In the genomic region with DNA sequence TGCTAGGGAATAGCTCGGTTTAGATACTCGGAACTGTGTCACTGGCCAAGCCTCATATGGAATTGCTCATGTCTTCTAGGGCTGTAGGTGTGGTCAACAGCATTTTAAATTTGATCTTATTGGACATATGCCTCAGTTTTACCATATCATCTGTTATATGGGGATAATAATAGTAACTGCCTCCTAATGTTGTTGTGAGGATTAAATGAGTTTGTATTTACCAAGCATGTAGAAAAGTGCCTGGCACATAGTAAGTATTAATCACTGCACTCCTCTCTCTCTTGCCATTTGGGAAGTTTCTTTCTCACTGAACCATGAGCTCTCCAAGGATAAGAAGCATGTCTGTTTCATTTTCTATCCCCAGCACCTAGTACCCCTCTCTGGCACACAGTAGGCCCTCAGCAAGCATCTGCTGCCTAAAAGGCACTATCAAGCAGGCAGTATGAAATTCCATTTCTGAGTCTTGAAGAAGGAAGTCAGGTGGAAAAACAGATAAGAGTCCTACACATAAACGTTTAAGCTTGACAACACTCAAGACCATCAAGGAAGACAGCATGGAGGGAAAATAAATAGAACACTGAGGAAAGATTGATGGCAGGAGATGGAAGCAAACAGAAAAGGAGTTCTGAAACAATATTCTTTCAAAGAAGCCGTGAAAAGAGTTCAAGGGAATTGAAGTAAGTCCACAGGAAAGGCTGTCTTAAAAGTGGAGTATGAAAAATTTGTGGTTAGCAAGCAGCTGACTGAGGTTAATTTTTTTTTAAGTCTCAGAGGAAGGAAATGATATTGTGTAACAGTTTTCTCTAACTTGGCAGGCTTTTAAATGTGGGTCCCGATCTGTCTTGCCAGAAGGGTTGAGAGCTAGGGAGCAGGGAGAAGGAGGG, we compare ENCODE assay signal across 1 cellular context.
A peak's percentile ranks its signal among the peaks of the same experiment; 100 is the strongest.
TF ChIP-seq lines count a peak whose summit lies in the region.

No MANE protein-coding gene starts in this region.

TF ChIP-seq in GM12878, 131 proteins besides CTCF, POLR2A, EP300 and RAD21 (continued from another document and continues in another):
- TF ChIP-seq EGR1 (IDR thresholded peaks at IDR 0.05; ENCODE audit: borderline replicate concordance in 1 of 2, low read depth in 2 of 2, low read length in 2 of 2): no peak
- TF ChIP-seq YY1 (IDR thresholded peaks at IDR 0.05; ENCODE audit: low read depth, low read length): no peak
- TF ChIP-seq BRCA1 (IDR thresholded peaks at IDR 0.05; ENCODE audit: low read depth, low read length): no peak
- no peak for TF ChIP-seq BCL3 (IDR thresholded peaks at IDR 0.05; ENCODE audit: borderline replicate concordance, insufficient read depth, low read depth, low read length, poor library complexity, severe bottlenecking)
- TF ChIP-seq CREB1 (IDR thresholded peaks at IDR 0.05; ENCODE audit: low read depth): no peak
- TF ChIP-seq CREM (IDR thresholded peaks at IDR 0.05; ENCODE audit: low read depth): peak; percentile 19; the same call in 1 of the 2 replicates
- peak; percentile 59; the same call in 1 of the 2 replicates for TF ChIP-seq NBN (IDR thresholded peaks at IDR 0.05)
- 0 out of 2 replicates have a peak, but pooled peaks have one; percentile 25 for TF ChIP-seq POLR2AphosphoS5 (IDR thresholded peaks at IDR 0.05; ENCODE audit: low read length)
- TF ChIP-seq ATF7 (IDR thresholded peaks at IDR 0.05; ENCODE audit: low read depth): peak; percentile 46
- TF ChIP-seq MXI1 (IDR thresholded peaks at IDR 0.05; ENCODE audit: low read depth, low read length): 0 out of 2 replicates have a peak, but pooled peaks have one; percentile 45
- TF ChIP-seq, protein P1, sequence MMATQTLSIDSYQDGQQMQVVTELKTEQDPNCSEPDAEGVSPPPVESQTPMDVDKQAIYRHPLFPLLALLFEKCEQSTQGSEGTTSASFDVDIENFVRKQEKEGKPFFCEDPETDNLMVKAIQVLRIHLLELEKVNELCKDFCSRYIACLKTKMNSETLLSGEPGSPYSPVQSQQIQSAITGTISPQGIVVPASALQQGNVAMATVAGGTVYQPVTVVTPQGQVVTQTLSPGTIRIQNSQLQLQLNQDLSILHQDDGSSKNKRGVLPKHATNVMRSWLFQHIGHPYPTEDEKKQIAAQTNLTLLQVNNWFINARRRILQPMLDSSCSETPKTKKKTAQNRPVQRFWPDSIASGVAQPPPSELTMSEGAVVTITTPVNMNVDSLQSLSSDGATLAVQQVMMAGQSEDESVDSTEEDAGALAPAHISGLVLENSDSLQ (IDR thresholded peaks at IDR 0.05): 0 out of 2 replicates have a peak, but pooled peaks have one; percentile 9
- 0 out of 2 replicates have a peak, but pooled peaks have one; percentile 35 for TF ChIP-seq RCOR1 (conservative IDR thresholded peaks at IDR 0.05; ENCODE audit: low read depth, low read length)
- TF ChIP-seq, protein P2, sequence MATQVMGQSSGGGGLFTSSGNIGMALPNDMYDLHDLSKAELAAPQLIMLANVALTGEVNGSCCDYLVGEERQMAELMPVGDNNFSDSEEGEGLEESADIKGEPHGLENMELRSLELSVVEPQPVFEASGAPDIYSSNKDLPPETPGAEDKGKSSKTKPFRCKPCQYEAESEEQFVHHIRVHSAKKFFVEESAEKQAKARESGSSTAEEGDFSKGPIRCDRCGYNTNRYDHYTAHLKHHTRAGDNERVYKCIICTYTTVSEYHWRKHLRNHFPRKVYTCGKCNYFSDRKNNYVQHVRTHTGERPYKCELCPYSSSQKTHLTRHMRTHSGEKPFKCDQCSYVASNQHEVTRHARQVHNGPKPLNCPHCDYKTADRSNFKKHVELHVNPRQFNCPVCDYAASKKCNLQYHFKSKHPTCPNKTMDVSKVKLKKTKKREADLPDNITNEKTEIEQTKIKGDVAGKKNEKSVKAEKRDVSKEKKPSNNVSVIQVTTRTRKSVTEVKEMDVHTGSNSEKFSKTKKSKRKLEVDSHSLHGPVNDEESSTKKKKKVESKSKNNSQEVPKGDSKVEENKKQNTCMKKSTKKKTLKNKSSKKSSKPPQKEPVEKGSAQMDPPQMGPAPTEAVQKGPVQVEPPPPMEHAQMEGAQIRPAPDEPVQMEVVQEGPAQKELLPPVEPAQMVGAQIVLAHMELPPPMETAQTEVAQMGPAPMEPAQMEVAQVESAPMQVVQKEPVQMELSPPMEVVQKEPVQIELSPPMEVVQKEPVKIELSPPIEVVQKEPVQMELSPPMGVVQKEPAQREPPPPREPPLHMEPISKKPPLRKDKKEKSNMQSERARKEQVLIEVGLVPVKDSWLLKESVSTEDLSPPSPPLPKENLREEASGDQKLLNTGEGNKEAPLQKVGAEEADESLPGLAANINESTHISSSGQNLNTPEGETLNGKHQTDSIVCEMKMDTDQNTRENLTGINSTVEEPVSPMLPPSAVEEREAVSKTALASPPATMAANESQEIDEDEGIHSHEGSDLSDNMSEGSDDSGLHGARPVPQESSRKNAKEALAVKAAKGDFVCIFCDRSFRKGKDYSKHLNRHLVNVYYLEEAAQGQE (IDR thresholded peaks at IDR 0.05; ENCODE audit: low read depth, low read length): no peak
- TF ChIP-seq ZBED1 (IDR thresholded peaks at IDR 0.05; ENCODE audit: borderline replicate concordance): no peak
- no peak for TF ChIP-seq HCFC1 (IDR thresholded peaks at IDR 0.05; ENCODE audit: low read length)
- TF ChIP-seq BACH1 (IDR thresholded peaks at IDR 0.05; ENCODE audit: borderline replicate concordance): no peak
- TF ChIP-seq RAD51 (IDR thresholded peaks at IDR 0.05): peak; percentile 65; the same call in 1 of the 2 replicates
- peak; percentile 75 for TF ChIP-seq NFIC (IDR thresholded peaks at IDR 0.05; ENCODE audit: low read depth, low read length)
- TF ChIP-seq HSF1 (IDR thresholded peaks at IDR 0.05; ENCODE audit: low read depth, low read length): no peak
- peak; percentile 66 for TF ChIP-seq EED (IDR thresholded peaks at IDR 0.05; ENCODE audit: low read depth)
- TF ChIP-seq ZNF217 (IDR thresholded peaks at IDR 0.05): no peak
- TF ChIP-seq, protein P3, sequence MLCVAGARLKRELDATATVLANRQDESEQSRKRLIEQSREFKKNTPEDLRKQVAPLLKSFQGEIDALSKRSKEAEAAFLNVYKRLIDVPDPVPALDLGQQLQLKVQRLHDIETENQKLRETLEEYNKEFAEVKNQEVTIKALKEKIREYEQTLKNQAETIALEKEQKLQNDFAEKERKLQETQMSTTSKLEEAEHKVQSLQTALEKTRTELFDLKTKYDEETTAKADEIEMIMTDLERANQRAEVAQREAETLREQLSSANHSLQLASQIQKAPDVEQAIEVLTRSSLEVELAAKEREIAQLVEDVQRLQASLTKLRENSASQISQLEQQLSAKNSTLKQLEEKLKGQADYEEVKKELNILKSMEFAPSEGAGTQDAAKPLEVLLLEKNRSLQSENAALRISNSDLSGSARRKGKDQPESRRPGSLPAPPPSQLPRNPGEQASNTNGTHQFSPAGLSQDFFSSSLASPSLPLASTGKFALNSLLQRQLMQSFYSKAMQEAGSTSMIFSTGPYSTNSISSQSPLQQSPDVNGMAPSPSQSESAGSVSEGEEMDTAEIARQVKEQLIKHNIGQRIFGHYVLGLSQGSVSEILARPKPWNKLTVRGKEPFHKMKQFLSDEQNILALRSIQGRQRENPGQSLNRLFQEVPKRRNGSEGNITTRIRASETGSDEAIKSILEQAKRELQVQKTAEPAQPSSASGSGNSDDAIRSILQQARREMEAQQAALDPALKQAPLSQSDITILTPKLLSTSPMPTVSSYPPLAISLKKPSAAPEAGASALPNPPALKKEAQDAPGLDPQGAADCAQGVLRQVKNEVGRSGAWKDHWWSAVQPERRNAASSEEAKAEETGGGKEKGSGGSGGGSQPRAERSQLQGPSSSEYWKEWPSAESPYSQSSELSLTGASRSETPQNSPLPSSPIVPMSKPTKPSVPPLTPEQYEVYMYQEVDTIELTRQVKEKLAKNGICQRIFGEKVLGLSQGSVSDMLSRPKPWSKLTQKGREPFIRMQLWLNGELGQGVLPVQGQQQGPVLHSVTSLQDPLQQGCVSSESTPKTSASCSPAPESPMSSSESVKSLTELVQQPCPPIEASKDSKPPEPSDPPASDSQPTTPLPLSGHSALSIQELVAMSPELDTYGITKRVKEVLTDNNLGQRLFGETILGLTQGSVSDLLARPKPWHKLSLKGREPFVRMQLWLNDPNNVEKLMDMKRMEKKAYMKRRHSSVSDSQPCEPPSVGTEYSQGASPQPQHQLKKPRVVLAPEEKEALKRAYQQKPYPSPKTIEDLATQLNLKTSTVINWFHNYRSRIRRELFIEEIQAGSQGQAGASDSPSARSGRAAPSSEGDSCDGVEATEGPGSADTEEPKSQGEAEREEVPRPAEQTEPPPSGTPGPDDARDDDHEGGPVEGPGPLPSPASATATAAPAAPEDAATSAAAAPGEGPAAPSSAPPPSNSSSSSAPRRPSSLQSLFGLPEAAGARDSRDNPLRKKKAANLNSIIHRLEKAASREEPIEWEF (IDR thresholded peaks at IDR 0.05; ENCODE audit: insufficient replicate concordance, low read depth, low read length): peak; percentile 91
- TF ChIP-seq NR2F1 (conservative IDR thresholded peaks at IDR 0.05): peak; percentile 50
- no peak for TF ChIP-seq CEBPZ (IDR thresholded peaks at IDR 0.05; ENCODE audit: low read depth, low read length)
- peak; percentile 13 for TF ChIP-seq MTA2 (IDR thresholded peaks at IDR 0.05; ENCODE audit: low read depth)
- TF ChIP-seq IKZF1 (conservative IDR thresholded peaks at IDR 0.05): peak; percentile 71
- no peak for TF ChIP-seq E2F4 (IDR thresholded peaks at IDR 0.05; ENCODE audit: low read depth, low read length)
- no peak for TF ChIP-seq KAT2A (conservative IDR thresholded peaks at IDR 0.05; ENCODE audit: control insufficient read depth, low read depth, low read length)
- TF ChIP-seq EZH2 (IDR thresholded peaks at IDR 0.05; ENCODE audit: borderline replicate concordance, control insufficient read depth, low read depth, low read length): peak; percentile 95; the same call in 1 of the 2 replicates
- peak; percentile 65; the same call in 1 of the 2 replicates for TF ChIP-seq FOXM1 (IDR thresholded peaks at IDR 0.05; ENCODE audit: low read depth, low read length)
- no peak for TF ChIP-seq CHD4 (IDR thresholded peaks at IDR 0.05)
- TF ChIP-seq, protein P4, sequence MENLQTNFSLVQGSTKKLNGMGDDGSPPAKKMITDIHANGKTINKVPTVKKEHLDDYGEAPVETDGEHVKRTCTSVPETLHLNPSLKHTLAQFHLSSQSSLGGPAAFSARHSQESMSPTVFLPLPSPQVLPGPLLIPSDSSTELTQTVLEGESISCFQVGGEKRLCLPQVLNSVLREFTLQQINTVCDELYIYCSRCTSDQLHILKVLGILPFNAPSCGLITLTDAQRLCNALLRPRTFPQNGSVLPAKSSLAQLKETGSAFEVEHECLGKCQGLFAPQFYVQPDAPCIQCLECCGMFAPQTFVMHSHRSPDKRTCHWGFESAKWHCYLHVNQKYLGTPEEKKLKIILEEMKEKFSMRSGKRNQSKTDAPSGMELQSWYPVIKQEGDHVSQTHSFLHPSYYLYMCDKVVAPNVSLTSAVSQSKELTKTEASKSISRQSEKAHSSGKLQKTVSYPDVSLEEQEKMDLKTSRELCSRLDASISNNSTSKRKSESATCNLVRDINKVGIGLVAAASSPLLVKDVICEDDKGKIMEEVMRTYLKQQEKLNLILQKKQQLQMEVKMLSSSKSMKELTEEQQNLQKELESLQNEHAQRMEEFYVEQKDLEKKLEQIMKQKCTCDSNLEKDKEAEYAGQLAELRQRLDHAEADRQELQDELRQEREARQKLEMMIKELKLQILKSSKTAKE (IDR thresholded peaks at IDR 0.05; ENCODE audit: low read depth, poor library complexity, severe bottlenecking): peak; percentile 64
- no peak for TF ChIP-seq KDM1A (IDR thresholded peaks at IDR 0.05; ENCODE audit: borderline replicate concordance)
